Comparison of ENCODE assay signal across 8 cellular contexts in genomic region chr4:122151982-122152698, GRCh38. TPM values are rescaled to one million over a fixed set of nuclear protein-coding genes. Genes with fewer than 3 reads are reported as not detected.
A peak's percentile ranks its signal among the peaks of the same experiment; 100 is the strongest.
DNase-seq lines count a peak whose midpoint lies in the region; ATAC-seq lines count a peak whose summit lies in the region.

TSS of gene BLTP1 (plus strand) at chr4:122152331. CDS start at chr4:122170648, 18,317 bp downstream.

- H3K4me1 Mint-ChIP-seq in activated CD4-positive, alpha-beta T cell treated with anti-CD3 and anti-CD28 coated beads, Interleukin-2, amount 10 ng/mL, durations not matched to agents 7 days and 5 days = peaks cover 52% of the 10 kb centered on the region

- POLR2A ChIA-PET in activated CD4-positive, alpha-beta T cell treated with anti-CD3 and anti-CD28 coated beads, Interleukin-2, amount 10 ng/mL, durations not matched to agents 7 days and 5 days (lab: Charles Lee) = no interaction called here

- peaks cover 9% of the 10 kb centered on the region for H3K9me3 Mint-ChIP-seq in activated CD4-positive, alpha-beta T cell treated with anti-CD3 and anti-CD28 coated beads, Interleukin-2, amount 10 ng/mL, durations not matched to agents 7 days and 5 days

- peak within 1 kb of the TSS; percentile 93 for H3K4me3 Mint-ChIP-seq in activated CD4-positive, alpha-beta T cell treated with anti-CD3 and anti-CD28 coated beads, Interleukin-2, amount 10 ng/mL, durations not matched to agents 7 days and 5 days

- DNase-seq in Ammon's horn (ENCODE audit: low spot score) (peak; percentile 95), NCI-H510A treated with DMSO at 0.1 percent for 48 hours (lab: John Stamatoyannopoulos, UW) (peak; percentile 54), cortex of kidney (lab: John Stamatoyannopoulos, UW) (peak; percentile 44), left kidney (ENCODE audit: low read depth, low spot score) (peak; percentile 96)
- DNase-seq in activated CD4-positive, alpha-beta T cell treated with anti-CD3 and anti-CD28 coated beads, Interleukin-2, amount 10 ng/mL, durations not matched to agents 7 days and 5 days = peak; percentile 89
- peak; percentile 87 to 89 for DNase-seq in stimulated activated CD4-positive, alpha-beta T cell treated with anti-CD3 and anti-CD28 coated beads, Interleukin-2, amount 100 ng/mL, for 24 hours

- peak; percentile 94 for ATAC-seq in GM19043 (IDR thresholded peaks at IDR 0.05; ENCODE audit: low read depth, unreplicated experiment)
- ATAC-seq in HG03378 (IDR thresholded peaks at IDR 0.05; ENCODE audit: unreplicated experiment) = peak; percentile 88

- no peaks in the 10 kb centered on the region for H3K27me3 Mint-ChIP-seq in activated CD4-positive, alpha-beta T cell treated with anti-CD3 and anti-CD28 coated beads, Interleukin-2, amount 10 ng/mL, durations not matched to agents 7 days and 5 days

- peaks cover 24% of the 10 kb centered on the region for H3K36me3 Mint-ChIP-seq in activated CD4-positive, alpha-beta T cell treated with anti-CD3 and anti-CD28 coated beads, Interleukin-2, amount 10 ng/mL, durations not matched to agents 7 days and 5 days (ENCODE audit: low read depth)

- peak within 1 kb of the TSS; percentile 98 for H3K27ac Mint-ChIP-seq in activated CD4-positive, alpha-beta T cell treated with anti-CD3 and anti-CD28 coated beads, Interleukin-2, amount 10 ng/mL, durations not matched to agents 7 days and 5 days

- CTCF ChIA-PET in activated CD4-positive, alpha-beta T cell treated with anti-CD3 and anti-CD28 coated beads, Interleukin-2, amount 10 ng/mL, durations not matched to agents 7 days and 5 days (lab: Charles Lee) = interaction anchor here (1.2 to 2.1 kb wide), 2 partner anchors 9 to 18 kb away, joined by 3 to 4 read pairs; no protein-coding TSS in a partner anchor

RNA-seq across cellular contexts. Expression of gene BLTP1, which starts in this region (rescaled TPM):
- total RNA-seq in activated CD4-positive, alpha-beta T cell treated with anti-CD3 and anti-CD28 coated beads, Interleukin-2, amount 10 ng/mL, durations not matched to agents 7 days and 5 days = 10 to 100 TPM; 37.5 to 39.4 TPM

Comparison
In these comparisons a context has a peak if more than half of its experiments do, and no peak if none do; other contexts are left out.
1. Peak in every context shown above with its lines: DNase-seq and ATAC-seq.
2. DNase-seq: peak in every context shown above with its lines; median percentile 96 in left kidney; 95 in Ammon's horn; 89 in activated CD4-positive, alpha-beta T cell treated with anti-CD3 and anti-CD28 coated beads, Interleukin-2, amount 10 ng/mL, durations not matched to agents 7 days and 5 days; 88 in stimulated activated CD4-positive, alpha-beta T cell treated with anti-CD3 and anti-CD28 coated beads, Interleukin-2, amount 100 ng/mL, for 24 hours; 54 in NCI-H510A treated with DMSO at 0.1 percent for 48 hours; 44 in cortex of kidney.